ENCODE assay signal across 9 cellular contexts in the genomic region with DNA sequence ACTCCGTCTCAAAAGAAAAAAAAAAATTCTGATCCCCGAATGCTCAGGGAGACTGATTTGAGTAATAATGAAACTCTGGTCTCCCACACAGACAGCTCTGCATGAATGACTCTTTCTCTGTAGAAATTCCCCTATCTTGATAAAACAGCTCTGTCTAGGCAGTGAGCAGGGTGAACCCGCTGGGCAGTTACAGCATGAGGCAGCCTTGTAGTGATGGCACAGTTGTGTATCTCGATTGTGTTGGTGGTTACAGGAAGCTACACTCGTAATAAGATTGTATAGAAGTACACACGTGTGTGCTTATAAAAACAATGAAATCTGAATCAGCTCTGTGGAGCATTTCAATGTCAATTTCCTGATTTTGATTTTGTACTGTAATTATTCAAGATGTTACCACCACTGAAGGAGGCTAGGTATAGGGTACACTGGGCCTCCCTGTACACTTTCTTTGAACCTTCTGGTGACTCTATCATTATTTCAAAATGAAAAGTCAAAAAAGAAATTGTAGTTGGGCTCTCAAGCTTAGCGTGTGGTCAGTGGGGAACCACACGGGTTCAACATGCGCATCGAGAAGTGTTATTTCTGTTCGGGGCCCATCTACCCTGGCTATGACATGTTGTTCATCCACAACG. TPM values are rescaled to one million over a fixed set of nuclear protein-coding genes. Genes with fewer than 3 reads are reported as not detected.
DNase-seq lines count a peak whose midpoint lies in the region; ATAC-seq and TF ChIP-seq lines count a peak whose summit lies in the region.
"Had no signal": no experiment of that assay in that cellular context is flagged by ENCODE, and none has a peak within 500 bp of the region (broad histone marks: within the 10 kb centered on the region; RNA-seq: fewer than 3 reads in every experiment).

No MANE protein-coding gene starts in this region.

- no peak for TF ChIP-seq EP300 in gastroesophageal sphincter (IDR thresholded peaks at IDR 0.05)

- no peaks in the 10 kb centered on the region for H3K9me3 ChIP-seq in GM23248 (ENCODE audit: low read depth)
- H3K9me3 ChIP-seq in gastroesophageal sphincter = no peaks in the 10 kb centered on the region
- H3K9me3 ChIP-seq: thyroid gland had no signal

- H3K4me3 ChIP-seq in GM23248 (no peak overlapping the region), gastroesophageal sphincter (no peak overlapping the region)
- H3K4me3 ChIP-seq: thyroid gland had no signal

- H3K27me3 ChIP-seq in GM23248 (replicated peaks; ENCODE audit: insufficient read depth) (no peaks in the 10 kb centered on the region), gastroesophageal sphincter (no peaks in the 10 kb centered on the region)
- H3K27me3 ChIP-seq: thyroid gland had no signal

- no peak overlapping the region for H3K9ac ChIP-seq in GM23248

- no peaks in the 10 kb centered on the region for H3K79me2 ChIP-seq in GM23248 (ENCODE audit: insufficient read depth)

- peaks cover 28% of the 10 kb centered on the region for H3K4me1 ChIP-seq in GM23248 (ENCODE audit: insufficient read depth)
- no peaks in the 10 kb centered on the region for H3K4me1 ChIP-seq in gastroesophageal sphincter
- H3K4me1 ChIP-seq: thyroid gland had no signal

- in situ Hi-C loops in GM23248 (cut with MboI) = no loop called here

- H3F3A ChIP-seq in GM23248 (ENCODE audit: insufficient read depth) = peaks cover 28% of the 10 kb centered on the region

- TF ChIP-seq POLR2A in gastroesophageal sphincter (IDR thresholded peaks at IDR 0.05) = no peak

- H3K4me2 ChIP-seq in GM23248 (ENCODE audit: unreplicated experiment) = no peak overlapping the region

- no peak for DNase-seq in activated CD4-positive, CD25-positive, alpha-beta regulatory T cell (lab: John Stamatoyannopoulos, UW)
- DNase-seq in activated T-helper 9 cell treated with anti-CD3 and anti-CD28 coated beads, Interleukin-2, amount 50 U/mL, for 16 hours (ENCODE audit: low read depth) = peak; percentile 14
- DNase-seq in stimulated activated CD8-positive, alpha-beta memory T cell treated with anti-CD3 and anti-CD28 coated beads, Interleukin-4, amount 100 ng/mL, for 24 hours (ENCODE audit: low read depth) = peak; percentile 30
- DNase-seq in GM23248 = no peak
- no peak for DNase-seq in GM19238 (ENCODE audit: insufficient read length, low spot score)

- TF ChIP-seq CTCF in gastroesophageal sphincter (IDR thresholded peaks at IDR 0.05) = no peak

- no peaks in the 10 kb centered on the region for H3K36me3 ChIP-seq in GM23248 (ENCODE audit: low read depth)
- H3K36me3 ChIP-seq in gastroesophageal sphincter = no peaks in the 10 kb centered on the region
- H3K36me3 ChIP-seq: thyroid gland had no signal

- no peak overlapping the region for H2AFZ ChIP-seq in GM23248

- ATAC-seq in activated CD4-positive, CD25-positive, alpha-beta regulatory T cell treated with anti-CD3 and anti-CD28 coated beads, Interleukin-2, amount 50 U/mL, for 24 hours = peak; percentile 92 to 95
- ATAC-seq in HG03103 (IDR thresholded peaks at IDR 0.05; ENCODE audit: low read depth, unreplicated experiment) = peak; percentile 76
- no peak for ATAC-seq in gastroesophageal sphincter

- H3K9me2 ChIP-seq in GM23248 (ENCODE audit: insufficient read depth) = no peaks in the 10 kb centered on the region

- 89 to 92% methylated on average over 12 of the region's 12 CpGs for WGBS in GM23248 (ENCODE audit: low coverage in 1 of 2, low lambda C conversion rate in 2 of 2, missing lambda C conversion rate in 2 of 2), 2 experiments
- 77 to 96% methylated on average over 7 to 11 of the region's 12 CpGs for WGBS in gastroesophageal sphincter (ENCODE audit: low coverage in 1 of 2), 2 donors

- no peak overlapping the region for H3K27ac ChIP-seq in GM23248
- no peak overlapping the region for H3K27ac ChIP-seq in gastroesophageal sphincter
- H3K27ac ChIP-seq: thyroid gland had no signal

- H4K20me1 ChIP-seq in GM23248 (ENCODE audit: insufficient read depth) = no peaks in the 10 kb centered on the region

RNA-seq across cellular contexts. Expression of gene ATP8B1, which starts 34.9 kb away (rescaled TPM):
- total RNA-seq in GM23248 (2014; rRNA removed; shearing (Covaris generic)) = 43.4 and 43.9 TPM in 2 replicates
- 13.3 and 15.8 TPM in 2 replicates for polyA plus RNA-seq in GM23248 (2016; fragmentation: Nextera tagmentation; extraction: Ambion mirVana)
- 10 to 100 TPM; 17.4 to 26.2 (median 23.4) TPM for total RNA-seq in gastroesophageal sphincter

Comparison
In these comparisons a context has a peak if more than half of its experiments do, and no peak if none do; other contexts are left out.
1. DNase-seq: peak in activated T-helper 9 cell treated with anti-CD3 and anti-CD28 coated beads, Interleukin-2, amount 50 U/mL, for 16 hours (single experiment) and stimulated activated CD8-positive, alpha-beta memory T cell treated with anti-CD3 and anti-CD28 coated beads, Interleukin-4, amount 100 ng/mL, for 24 hours (single experiment); none in activated CD4-positive, CD25-positive, alpha-beta regulatory T cell (0 of 4), GM23248 (single experiment) and GM19238 (single experiment).